ENCODE assay signal across 18 cellular contexts in the genomic region with DNA sequence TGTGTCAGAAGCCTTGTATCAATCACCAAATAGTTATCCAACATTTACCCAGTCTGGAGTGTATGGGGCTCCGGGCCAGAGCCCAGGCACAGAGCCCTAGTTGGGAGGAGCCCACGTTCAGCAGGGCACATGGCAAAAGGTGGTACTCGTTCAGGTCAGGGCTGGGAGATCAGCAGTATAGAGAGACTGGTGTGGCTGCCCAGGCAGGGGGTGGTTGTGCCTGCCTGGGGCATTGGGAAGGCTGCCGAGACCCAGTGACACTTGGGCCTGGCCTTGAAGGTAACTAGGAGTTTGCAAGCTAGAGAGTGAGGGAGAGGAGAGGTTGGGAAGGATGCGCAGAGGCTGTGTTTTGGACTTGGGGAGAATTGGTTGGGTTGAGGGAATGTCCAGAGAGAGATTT. TPM values are rescaled to one million over a fixed set of nuclear protein-coding genes. Genes with fewer than 3 reads are reported as not detected.
"Had no signal": no experiment of that assay in that cellular context is flagged by ENCODE, and none has a peak within 500 bp of the region (broad histone marks: within the 10 kb centered on the region; RNA-seq: fewer than 3 reads in every experiment).

No MANE protein-coding gene starts in this region.

- H3K4me1 Mint-ChIP-seq: activated B cell treated with CpG ODN at 0.5 μM for 24 hours, memory B cell had no signal

- H3K9me3 Mint-ChIP-seq: activated B cell treated with CpG ODN at 0.5 μM for 24 hours; activated CD4-positive, alpha-beta memory T cell treated with anti-CD3 and anti-CD28 coated beads, Interleukin-2, amount 10 ng/mL, durations not matched to agents 7 days and 5 days; activated T-helper 1 cell treated with anti-CD3 and anti-CD28 coated beads, Interleukin-12 subunit alpha, Interleukin-12 subunit beta, Interleukin-2, Interleukin-4 antibody, amounts not matched to agents 30 ng/mL and 10 ng/mL and 1 ng/mL, durations not matched to agents 14 hours and 24 hours and 36 hours; central memory CD8-positive, alpha-beta T cell; memory B cell; T-helper 1 cell treated with Interleukin-12 subunit alpha and Interleukin-12 subunit beta and Interleukin-4 antibody, amounts not matched to agents 30 μg/mL and 1 μg/mL, for 36 hours had no signal

- H3K4me3 ChIP-seq: heart right ventricle, spleen had no signal

- H3K36me3 Mint-ChIP-seq: activated CD8-positive, alpha-beta memory T cell treated with anti-CD3 and anti-CD28 coated beads, Interleukin-2, amount 10 ng/mL, durations not matched to agents 7 days and 5 days; memory B cell had no signal

- H3K27me3 ChIP-seq: heart right ventricle, spleen had no signal

- H3K27ac ChIP-seq: heart right ventricle, spleen had no signal

- H3K36me3 ChIP-seq: heart right ventricle, spleen had no signal

- H3K9me3 ChIP-seq: heart right ventricle, spleen had no signal

- H3K27ac Mint-ChIP-seq: activated B cell treated with CpG ODN at 0.5 μM for 24 hours; activated CD4-positive, alpha-beta memory T cell treated with anti-CD3 and anti-CD28 coated beads, Interleukin-2, amount 10 ng/mL, durations not matched to agents 7 days and 5 days; activated CD8-positive, alpha-beta memory T cell treated with anti-CD3 and anti-CD28 coated beads, Interleukin-2, amount 10 ng/mL, durations not matched to agents 7 days and 5 days; activated naive CD4-positive, alpha-beta T cell treated with anti-CD3 and anti-CD28 coated beads, Interleukin-2, amount 50 U/mL, for 72 hours; activated T-helper 1 cell treated with anti-CD3 and anti-CD28 coated beads, Interleukin-12 subunit alpha, Interleukin-12 subunit beta, Interleukin-2, Interleukin-4 antibody, amounts not matched to agents 30 ng/mL and 10 ng/mL and 1 ng/mL, durations not matched to agents 14 hours and 24 hours and 36 hours; memory B cell; nephron; T-helper 1 cell treated with Interleukin-12 subunit alpha and Interleukin-12 subunit beta and Interleukin-4 antibody, amounts not matched to agents 30 μg/mL and 1 μg/mL, for 36 hours had no signal

- ATAC-seq: activated CD8-positive, alpha-beta memory T cell treated with anti-CD3 and anti-CD28 coated beads, Interleukin-2, amount 10 ng/mL, durations not matched to agents 7 days and 5 days; activated naive CD4-positive, alpha-beta T cell treated with anti-CD3 and anti-CD28 coated beads, Interleukin-2, amount 50 U/mL, for 72 hours; heart right ventricle; left colon had no signal

- DNase-seq: activated B cell treated with CpG ODN at 0.5 μM for 24 hours; activated CD4-positive, alpha-beta memory T cell treated with anti-CD3 and anti-CD28 coated beads, Interleukin-2, amount 10 ng/mL, durations not matched to agents 7 days and 5 days; activated CD4-positive, alpha-beta T cell treated with anti-CD3 and anti-CD28 coated beads for 48 hours; activated CD8-positive, alpha-beta memory T cell treated with anti-CD3 and anti-CD28 coated beads, Interleukin-2, amount 10 ng/mL, durations not matched to agents 7 days and 5 days; cortex of kidney; foreskin fibroblast; heart right ventricle; left colon; occipital lobe; spleen; stimulated activated CD4-positive, alpha-beta T cell treated with anti-CD3 and anti-CD28 coated beads, Interleukin-4, amount 100 ng/mL, for 1 hour; stimulated activated naive CD4-positive, alpha-beta T cell treated with Interleukin-2 at 50 U/mL for 16 hours had no signal

- H3K27me3 Mint-ChIP-seq: activated CD4-positive, alpha-beta memory T cell treated with anti-CD3 and anti-CD28 coated beads, Interleukin-2, amount 10 ng/mL, durations not matched to agents 7 days and 5 days; activated CD8-positive, alpha-beta memory T cell treated with anti-CD3 and anti-CD28 coated beads, Interleukin-2, amount 10 ng/mL, durations not matched to agents 7 days and 5 days; central memory CD8-positive, alpha-beta T cell had no signal

- H3K4me3 Mint-ChIP-seq: activated B cell treated with CpG ODN at 0.5 μM for 24 hours; activated CD4-positive, alpha-beta memory T cell treated with anti-CD3 and anti-CD28 coated beads, Interleukin-2, amount 10 ng/mL, durations not matched to agents 7 days and 5 days; activated CD8-positive, alpha-beta memory T cell treated with anti-CD3 and anti-CD28 coated beads, Interleukin-2, amount 10 ng/mL, durations not matched to agents 7 days and 5 days; activated T-helper 1 cell treated with anti-CD3 and anti-CD28 coated beads, Interleukin-12 subunit alpha, Interleukin-12 subunit beta, Interleukin-2, Interleukin-4 antibody, amounts not matched to agents 30 ng/mL and 10 ng/mL and 1 ng/mL, durations not matched to agents 14 hours and 24 hours and 36 hours; central memory CD8-positive, alpha-beta T cell; memory B cell; nephron; T-helper 1 cell treated with Interleukin-12 subunit alpha and Interleukin-12 subunit beta and Interleukin-4 antibody, amounts not matched to agents 30 μg/mL and 1 μg/mL, for 36 hours had no signal

RNA-seq across cellular contexts. Expression of a gene that starts 48.9 kb away (rescaled TPM):
- total RNA-seq: activated B cell treated with CpG ODN at 0.5 μM for 24 hours had no signal
